2 cellular contexts compared by ENCODE assay signal in the genomic region with DNA sequence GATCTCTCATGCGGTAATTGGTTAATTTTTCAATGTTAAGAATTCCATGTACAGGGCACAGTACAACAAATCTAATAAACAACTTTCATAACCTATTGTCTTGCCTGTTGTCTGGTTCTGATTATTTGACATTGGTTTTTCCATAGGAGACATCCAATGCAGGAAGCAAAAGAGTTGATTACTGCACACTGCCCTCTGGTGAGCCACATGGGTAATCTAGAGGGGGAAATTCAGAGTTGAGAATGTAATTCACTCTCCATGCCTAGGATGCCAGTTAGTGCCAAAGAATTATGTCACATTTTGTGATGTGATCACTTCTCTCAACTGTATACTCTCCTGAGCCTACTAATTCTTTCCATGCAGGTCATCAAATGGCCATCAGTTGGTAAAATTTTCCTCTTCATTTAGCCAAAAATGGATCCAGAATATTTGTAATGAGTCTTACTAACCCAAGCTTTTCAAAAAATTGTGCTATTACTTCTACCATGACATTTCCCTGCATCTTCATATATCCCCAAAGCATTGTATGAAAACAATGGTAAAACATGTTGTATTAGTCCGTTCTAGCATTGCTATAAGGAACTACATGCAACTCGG.
TF ChIP-seq lines count a peak whose summit lies in the region.

No MANE protein-coding gene starts in this region.

TF ChIP-seq in K562, 482 proteins besides CTCF, POLR2A, EP300 and RAD21 (continues in another document):
- TF ChIP-seq, protein P1, sequence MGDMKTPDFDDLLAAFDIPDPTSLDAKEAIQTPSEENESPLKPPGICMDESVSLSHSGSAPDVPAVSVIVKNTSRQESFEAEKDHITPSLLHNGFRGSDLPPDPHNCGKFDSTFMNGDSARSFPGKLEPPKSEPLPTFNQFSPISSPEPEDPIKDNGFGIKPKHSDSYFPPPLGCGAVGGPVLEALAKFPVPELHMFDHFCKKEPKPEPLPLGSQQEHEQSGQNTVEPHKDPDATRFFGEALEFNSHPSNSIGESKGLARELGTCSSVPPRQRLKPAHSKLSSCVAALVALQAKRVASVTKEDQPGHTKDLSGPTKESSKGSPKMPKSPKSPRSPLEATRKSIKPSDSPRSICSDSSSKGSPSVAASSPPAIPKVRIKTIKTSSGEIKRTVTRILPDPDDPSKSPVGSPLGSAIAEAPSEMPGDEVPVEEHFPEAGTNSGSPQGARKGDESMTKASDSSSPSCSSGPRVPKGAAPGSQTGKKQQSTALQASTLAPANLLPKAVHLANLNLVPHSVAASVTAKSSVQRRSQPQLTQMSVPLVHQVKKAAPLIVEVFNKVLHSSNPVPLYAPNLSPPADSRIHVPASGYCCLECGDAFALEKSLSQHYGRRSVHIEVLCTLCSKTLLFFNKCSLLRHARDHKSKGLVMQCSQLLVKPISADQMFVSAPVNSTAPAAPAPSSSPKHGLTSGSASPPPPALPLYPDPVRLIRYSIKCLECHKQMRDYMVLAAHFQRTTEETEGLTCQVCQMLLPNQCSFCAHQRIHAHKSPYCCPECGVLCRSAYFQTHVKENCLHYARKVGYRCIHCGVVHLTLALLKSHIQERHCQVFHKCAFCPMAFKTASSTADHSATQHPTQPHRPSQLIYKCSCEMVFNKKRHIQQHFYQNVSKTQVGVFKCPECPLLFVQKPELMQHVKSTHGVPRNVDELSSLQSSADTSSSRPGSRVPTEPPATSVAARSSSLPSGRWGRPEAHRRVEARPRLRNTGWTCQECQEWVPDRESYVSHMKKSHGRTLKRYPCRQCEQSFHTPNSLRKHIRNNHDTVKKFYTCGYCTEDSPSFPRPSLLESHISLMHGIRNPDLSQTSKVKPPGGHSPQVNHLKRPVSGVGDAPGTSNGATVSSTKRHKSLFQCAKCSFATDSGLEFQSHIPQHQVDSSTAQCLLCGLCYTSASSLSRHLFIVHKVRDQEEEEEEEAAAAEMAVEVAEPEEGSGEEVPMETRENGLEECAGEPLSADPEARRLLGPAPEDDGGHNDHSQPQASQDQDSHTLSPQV (IDR thresholded peaks at IDR 0.05) = peak; percentile 43; the same call in 1 of the 2 replicates
- TF ChIP-seq RB1 (IDR thresholded peaks at IDR 0.05; ENCODE audit: low read depth) = peak; percentile 46; the same call in 1 of the 2 replicates
- no peak for TF ChIP-seq RBM15 (IDR thresholded peaks at IDR 0.05; ENCODE audit: insufficient read depth, low read length)
- TF ChIP-seq COPS2 (conservative IDR thresholded peaks at IDR 0.05) = no peak
- TF ChIP-seq ARID2 (IDR thresholded peaks at IDR 0.05) = peak; percentile 78; the same call in 1 of the 2 replicates
- TF ChIP-seq SMC3 (conservative IDR thresholded peaks at IDR 0.05; ENCODE audit: insufficient read depth, low read depth, low read length) = peak; percentile 79
- TF ChIP-seq IRF1 (CRISPR knock-in tag; IDR thresholded peaks at IDR 0.05; ENCODE audit: borderline replicate concordance) = no peak
- 0 out of 2 replicates have a peak, but pooled peaks have one; percentile 45 for TF ChIP-seq CBX5 (IDR thresholded peaks at IDR 0.05; ENCODE audit: borderline replicate concordance, low read depth)
- TF ChIP-seq ETV1 (tag; conservative IDR thresholded peaks at IDR 0.05; ENCODE audit: low read depth) = 0 out of 2 replicates have a peak, but pooled peaks have one; percentile 13
- TF ChIP-seq DEAF1 (CRISPR knock-in tag; IDR thresholded peaks at IDR 0.05) = peak; percentile 69
- TF ChIP-seq SMARCC2 (IDR thresholded peaks at IDR 0.05; ENCODE audit: low read depth) = no peak
- TF ChIP-seq, protein P2, sequence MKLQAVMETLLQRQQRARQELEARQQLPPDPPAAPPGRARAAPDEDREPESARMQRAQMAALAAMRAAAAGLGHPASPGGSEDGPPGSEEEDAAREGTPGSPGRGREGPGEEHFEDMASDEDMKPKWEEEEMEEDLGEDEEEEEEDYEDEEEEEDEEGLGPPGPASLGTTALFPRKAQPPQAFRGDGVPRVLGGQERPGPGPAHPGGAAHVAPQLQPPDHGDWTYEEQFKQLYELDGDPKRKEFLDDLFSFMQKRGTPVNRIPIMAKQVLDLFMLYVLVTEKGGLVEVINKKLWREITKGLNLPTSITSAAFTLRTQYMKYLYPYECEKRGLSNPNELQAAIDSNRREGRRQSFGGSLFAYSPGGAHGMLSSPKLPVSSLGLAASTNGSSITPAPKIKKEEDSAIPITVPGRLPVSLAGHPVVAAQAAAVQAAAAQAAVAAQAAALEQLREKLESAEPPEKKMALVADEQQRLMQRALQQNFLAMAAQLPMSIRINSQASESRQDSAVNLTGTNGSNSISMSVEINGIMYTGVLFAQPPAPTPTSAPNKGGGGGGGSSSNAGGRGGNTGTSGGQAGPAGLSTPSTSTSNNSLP (IDR thresholded peaks at IDR 0.05; ENCODE audit: borderline replicate concordance, low read depth, low read length) = peak; percentile 85; the same call in 1 of the 2 replicates
- 0 out of 2 replicates have a peak, but pooled peaks have one; percentile 17 for TF ChIP-seq MYC (IDR thresholded peaks at IDR 0.05; ENCODE audit: low read depth, low read length)
- TF ChIP-seq MYC (CRISPR knock-in tag; IDR thresholded peaks at IDR 0.05; ENCODE audit: borderline replicate concordance, low read depth) = no peak

TF ChIP-seq in liver, 16 proteins besides CTCF, POLR2A, EP300 and RAD21 (continued from another document):
- TF ChIP-seq, protein P3, sequence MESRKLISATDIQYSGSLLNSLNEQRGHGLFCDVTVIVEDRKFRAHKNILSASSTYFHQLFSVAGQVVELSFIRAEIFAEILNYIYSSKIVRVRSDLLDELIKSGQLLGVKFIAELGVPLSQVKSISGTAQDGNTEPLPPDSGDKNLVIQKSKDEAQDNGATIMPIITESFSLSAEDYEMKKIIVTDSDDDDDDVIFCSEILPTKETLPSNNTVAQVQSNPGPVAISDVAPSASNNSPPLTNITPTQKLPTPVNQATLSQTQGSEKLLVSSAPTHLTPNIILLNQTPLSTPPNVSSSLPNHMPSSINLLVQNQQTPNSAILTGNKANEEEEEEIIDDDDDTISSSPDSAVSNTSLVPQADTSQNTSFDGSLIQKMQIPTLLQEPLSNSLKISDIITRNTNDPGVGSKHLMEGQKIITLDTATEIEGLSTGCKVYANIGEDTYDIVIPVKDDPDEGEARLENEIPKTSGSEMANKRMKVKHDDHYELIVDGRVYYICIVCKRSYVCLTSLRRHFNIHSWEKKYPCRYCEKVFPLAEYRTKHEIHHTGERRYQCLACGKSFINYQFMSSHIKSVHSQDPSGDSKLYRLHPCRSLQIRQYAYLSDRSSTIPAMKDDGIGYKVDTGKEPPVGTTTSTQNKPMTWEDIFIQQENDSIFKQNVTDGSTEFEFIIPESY (IDR thresholded peaks at IDR 0.05) = no peak
- TF ChIP-seq SP1 (IDR thresholded peaks at IDR 0.05) = no peak
- TF ChIP-seq TAF1 (conservative IDR thresholded peaks at IDR 0.05) = no peak
- no peak for TF ChIP-seq HNF4A (conservative IDR thresholded peaks at IDR 0.05)
- no peak for TF ChIP-seq RXRA (IDR thresholded peaks at IDR 0.05)
- no peak for TF ChIP-seq YY1 (IDR thresholded peaks at IDR 0.05)
- TF ChIP-seq, protein P4, sequence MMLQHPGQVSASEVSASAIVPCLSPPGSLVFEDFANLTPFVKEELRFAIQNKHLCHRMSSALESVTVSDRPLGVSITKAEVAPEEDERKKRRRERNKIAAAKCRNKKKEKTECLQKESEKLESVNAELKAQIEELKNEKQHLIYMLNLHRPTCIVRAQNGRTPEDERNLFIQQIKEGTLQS (IDR thresholded peaks at IDR 0.05) = no peak
- no peak for TF ChIP-seq JUND (IDR thresholded peaks at IDR 0.05)
- no peak for TF ChIP-seq HNF4G (IDR thresholded peaks at IDR 0.05)
